8 cellular contexts compared by ENCODE assay signal in genomic region chr1:149886112-149886395, GRCh38. TPM values are rescaled to one million over a fixed set of nuclear protein-coding genes. Genes with fewer than 3 reads are reported as not detected.
DNase-seq lines count a peak whose midpoint lies in the region; ATAC-seq and TF ChIP-seq lines count a peak whose summit lies in the region.
"Not testable (repeated sequence)": the region's sequence is repeated elsewhere in the genome, so short reads cannot be mapped to it uniquely, and the experiment has no call there.

No MANE protein-coding gene starts in this region.

- not testable (repeated sequence) for H3K4me1 ChIP-seq in ectodermal cell (ENCODE audit: control insufficient read depth, insufficient read depth, low read length); mesenchymal stem cell (ENCODE audit: control insufficient read depth, insufficient read depth, low read depth, low read length); aorta (ENCODE audit: control insufficient read depth in 1 of 2, insufficient read depth in 2 of 2, low read length in 2 of 2)
- H3K4me1 ChIP-seq in heart right ventricle, result peaks cover 0 to 35% (median 30%) of the 10 kb centered on the region in 9 donors

- not testable (repeated sequence) for H2AK5ac ChIP-seq in mesenchymal stem cell (ENCODE audit: low read length, severe bottlenecking)

- DNase-seq in GM06990 (ENCODE audit: extremely low read depth, insufficient read length); LNCaP clone FGC (ENCODE audit: low read depth); activated CD8-positive, alpha-beta memory T cell treated with anti-CD3 and anti-CD28 coated beads, Interleukin-2, amount 10 ng/mL, durations not matched to agents 7 days and 5 days; mesenchymal stem cell; skeletal muscle cell (ENCODE audit: low read depth); aorta: not testable (repeated sequence)
- peak in 1 of 2 donors; percentile 23 for DNase-seq in heart right ventricle

- WGBS in ectodermal cell, 2 experiments, result 0 to 1% methylated on average over 19 of the region's 19 CpGs
- 0 to 1% methylated on average over 19 of the region's 19 CpGs for WGBS in heart right ventricle, 2 donors
- WGBS in mesenchymal stem cell, result 2% methylated on average over 9 of the region's 19 CpGs
- 0% methylated on average over 19 of the region's 19 CpGs for WGBS in aorta, 2 donors

- ATAC-seq in activated CD8-positive, alpha-beta memory T cell treated with anti-CD3 and anti-CD28 coated beads, Interleukin-2, amount 10 ng/mL, durations not matched to agents 7 days and 5 days, result peak; percentile 0
- peak in 7 of 8 donors; percentile 0 to 12 (median 0) for ATAC-seq in heart right ventricle
- peak; percentile 0 for ATAC-seq in aorta (ENCODE audit: low FRiP score)

- H3K4me1 Mint-ChIP-seq in activated CD8-positive, alpha-beta memory T cell treated with anti-CD3 and anti-CD28 coated beads, Interleukin-2, amount 10 ng/mL, durations not matched to agents 7 days and 5 days, result peaks cover 19% of the 10 kb centered on the region

- not testable (repeated sequence) for H3K9me3 Mint-ChIP-seq in activated CD8-positive, alpha-beta memory T cell treated with anti-CD3 and anti-CD28 coated beads, Interleukin-2, amount 10 ng/mL, durations not matched to agents 7 days and 5 days (ENCODE audit: low read depth)

- not testable (repeated sequence) for H3K36me3 ChIP-seq in GM06990 (ENCODE audit: control insufficient read depth, insufficient read depth, low read length); ectodermal cell (ENCODE audit: control insufficient read depth, insufficient read depth, low read length); heart right ventricle; mesenchymal stem cell (ENCODE audit: control insufficient read depth in 1 of 2, insufficient read depth in 2 of 2, low read depth in 1 of 2, low read length in 2 of 2); aorta (ENCODE audit: control insufficient read depth in 1 of 2, insufficient read depth in 2 of 2, low read length in 1 of 2)

- not testable (repeated sequence) for H3K23ac ChIP-seq in mesenchymal stem cell (ENCODE audit: low read length in 2 of 2)

- H3K27ac ChIP-seq in ectodermal cell (ENCODE audit: insufficient read depth, low read depth, low read length, poor library complexity, severe bottlenecking) (peak overlapping the region; percentile 98), heart right ventricle (peak overlapping the region; percentile 89 to 100 (median 98)), mesenchymal stem cell (ENCODE audit: low read length, poor library complexity, severe bottlenecking) (peak overlapping the region; percentile 88), aorta (ENCODE audit: low read depth in 1 of 2, low read length in 2 of 2) (peak overlapping the region; percentile 36 to 96)

- H2BK5ac ChIP-seq in mesenchymal stem cell (ENCODE audit: low read depth, low read length, poor library complexity, severe bottlenecking), result not testable (repeated sequence)

- not testable (repeated sequence) for H3K9me3 ChIP-seq in ectodermal cell (ENCODE audit: control insufficient read depth, low read length); heart right ventricle; mesenchymal stem cell (ENCODE audit: control insufficient read depth, low read length); aorta (ENCODE audit: control insufficient read depth, low read length)

- H2BK12ac ChIP-seq in mesenchymal stem cell (ENCODE audit: low read length in 2 of 2), result not testable (repeated sequence)

- not testable (repeated sequence) for H3K4me3 Mint-ChIP-seq in activated CD8-positive, alpha-beta memory T cell treated with anti-CD3 and anti-CD28 coated beads, Interleukin-2, amount 10 ng/mL, durations not matched to agents 7 days and 5 days

- H4K8ac ChIP-seq in mesenchymal stem cell (ENCODE audit: low read length), result not testable (repeated sequence)

- H3K4me3 ChIP-seq in GM06990 (replicated peaks; ENCODE audit: low read depth, low read length), result peak overlapping the region; percentile 76
- H3K4me3 ChIP-seq in LNCaP clone FGC (ENCODE audit: low read depth, low read length), result peak overlapping the region; percentile 73
- peak overlapping the region; percentile 80 for H3K4me3 ChIP-seq in ectodermal cell (ENCODE audit: insufficient read depth, low read depth, low read length)
- H3K4me3 ChIP-seq in heart right ventricle, result peak overlapping the region; percentile 55 to 95 (median 72)
- peak overlapping the region; percentile 56 to 79 for H3K4me3 ChIP-seq in mesenchymal stem cell (ENCODE audit: insufficient read depth in 1 of 2, low read depth in 1 of 2, low read length in 2 of 2)
- peak overlapping the region; percentile 76 for H3K4me3 ChIP-seq in skeletal muscle cell (ENCODE audit: low read depth, low read length)
- H3K4me3 ChIP-seq in aorta (ENCODE audit: low read length in 2 of 2), result peak overlapping the region; percentile 62 to 89

- peak overlapping the region in 1 of 2 experiments; percentile 42 for H3K18ac ChIP-seq in mesenchymal stem cell (ENCODE audit: low read depth in 1 of 2, low read length in 2 of 2)

- not testable (repeated sequence) for H2AFZ ChIP-seq in mesenchymal stem cell (ENCODE audit: low read depth, low read length)

- not testable (repeated sequence) for H2BK120ac ChIP-seq in mesenchymal stem cell (ENCODE audit: low read depth, low read length)

- H2BK15ac ChIP-seq in mesenchymal stem cell (ENCODE audit: low read depth, poor library complexity, severe bottlenecking), result not testable (repeated sequence)

- not testable (repeated sequence) for H4K91ac ChIP-seq in mesenchymal stem cell (ENCODE audit: low read length)

- not testable (repeated sequence) for H3K27ac Mint-ChIP-seq in activated CD8-positive, alpha-beta memory T cell treated with anti-CD3 and anti-CD28 coated beads, Interleukin-2, amount 10 ng/mL, durations not matched to agents 7 days and 5 days

- not testable (repeated sequence) for TF ChIP-seq CTCF in GM06990 (IDR thresholded peaks at IDR 0.05; ENCODE audit: insufficient read depth, low read length, poor library complexity, severe bottlenecking); LNCaP clone FGC (IDR thresholded peaks at IDR 0.05; ENCODE audit: control insufficient read depth, extremely low read depth, insufficient read depth); heart right ventricle (IDR thresholded peaks at IDR 0.05)

- not testable (repeated sequence) for H3K36me3 Mint-ChIP-seq in activated CD8-positive, alpha-beta memory T cell treated with anti-CD3 and anti-CD28 coated beads, Interleukin-2, amount 10 ng/mL, durations not matched to agents 7 days and 5 days

- H3K9ac ChIP-seq in mesenchymal stem cell (ENCODE audit: low read length), result peak overlapping the region; percentile 98

- H3K27me3 ChIP-seq in GM06990 (replicated peaks; ENCODE audit: control insufficient read depth, insufficient read depth, low read length); ectodermal cell (ENCODE audit: control insufficient read depth, insufficient read depth, low read length, poor library complexity, severe bottlenecking); heart right ventricle; mesenchymal stem cell (ENCODE audit: control insufficient read depth in 1 of 2, insufficient read depth in 1 of 2, low read length in 2 of 2); aorta (ENCODE audit: control insufficient read depth in 1 of 2, insufficient read depth in 2 of 2, low read length in 1 of 2): not testable (repeated sequence)

- H3K4me2 ChIP-seq in mesenchymal stem cell (ENCODE audit: low read length, poor library complexity, severe bottlenecking), result peak overlapping the region; percentile 95

- CTCF ChIA-PET in activated CD8-positive, alpha-beta memory T cell treated with anti-CD3 and anti-CD28 coated beads, Interleukin-2, amount 10 ng/mL, durations not matched to agents 7 days and 5 days (lab: Charles Lee), result not testable (repeated sequence)

- not testable (repeated sequence) for H3K27me3 Mint-ChIP-seq in activated CD8-positive, alpha-beta memory T cell treated with anti-CD3 and anti-CD28 coated beads, Interleukin-2, amount 10 ng/mL, durations not matched to agents 7 days and 5 days

- H3K4ac ChIP-seq in mesenchymal stem cell (ENCODE audit: low read depth in 1 of 2, low read length in 2 of 2), result peak overlapping the region in 1 of 2 experiments; percentile 11

- intact Hi-C loops in heart right ventricle (cut with DNase I); aorta (cut with DNase I): not testable (repeated sequence)

- not testable (repeated sequence) for H3K14ac ChIP-seq in mesenchymal stem cell (ENCODE audit: low read length in 2 of 2)

- H3K79me1 ChIP-seq in mesenchymal stem cell (replicated peaks; ENCODE audit: low read length, poor library complexity, severe bottlenecking), result not testable (repeated sequence)

RNA-seq across cellular contexts. Expression of gene BOLA1, which starts 13.3 kb away (rescaled TPM):
- 10 to 100 TPM; 24.4 to 28.6 TPM for total RNA-seq in activated CD8-positive, alpha-beta memory T cell treated with anti-CD3 and anti-CD28 coated beads, Interleukin-2, amount 10 ng/mL, durations not matched to agents 7 days and 5 days
- 8.5 TPM for polyA plus RNA-seq in ectodermal cell (2013, experiment 1 of 4)
- 6.8 TPM for polyA plus RNA-seq in ectodermal cell (2013, experiment 2 of 4)
- 8.1 TPM for polyA plus RNA-seq in ectodermal cell (2013, experiment 3 of 4)
- polyA plus RNA-seq in ectodermal cell (2013, experiment 4 of 4), result 7.9 TPM
- total RNA-seq in heart right ventricle (10 to 100 TPM; 12.9 to 20.0 (median 15.8) TPM), aorta (10 to 100 TPM in 1 of 2 donors, 1 to 10 TPM in 1; 8.7 to 14.0 TPM)
- polyA plus RNA-seq in heart right ventricle (10 to 100 TPM; 22.7 to 33.6 TPM), aorta (10 to 100 TPM; 22.3 to 26.6 TPM)
- 5.0 TPM for polyA plus RNA-seq in mesenchymal stem cell (2013, experiment 1 of 2)
- 4.4 TPM for polyA plus RNA-seq in mesenchymal stem cell (2013, experiment 2 of 2)

RNA-seq across cellular contexts. Expression of gene SV2A, which starts 31.6 kb away (rescaled TPM):
- 10 to 100 TPM; 15.8 to 17.1 TPM for total RNA-seq in activated CD8-positive, alpha-beta memory T cell treated with anti-CD3 and anti-CD28 coated beads, Interleukin-2, amount 10 ng/mL, durations not matched to agents 7 days and 5 days
- polyA plus RNA-seq in ectodermal cell (2013, experiment 1 of 4), result 60.4 TPM
- 68.0 TPM for polyA plus RNA-seq in ectodermal cell (2013, experiment 2 of 4)
- polyA plus RNA-seq in ectodermal cell (2013, experiment 3 of 4), result 43.5 TPM
- 49.3 TPM for polyA plus RNA-seq in ectodermal cell (2013, experiment 4 of 4)
- total RNA-seq in heart right ventricle (under 1 TPM; 0.14 to 0.68 (median 0.31) TPM), aorta (10 to 100 TPM; 16.9 to 20.5 TPM)
- polyA plus RNA-seq in heart right ventricle (under 1 TPM; 0.44 to 0.48 TPM), aorta (10 to 100 TPM in 1 of 2 donors, 1 to 10 TPM in 1; 4.3 to 13.0 TPM)
- 44.6 TPM for polyA plus RNA-seq in mesenchymal stem cell (2013, experiment 1 of 2)
- polyA plus RNA-seq in mesenchymal stem cell (2013, experiment 2 of 2), result 44.3 TPM

RNA-seq across cellular contexts. Expression of gene SF3B4, which starts 41.5 kb away (rescaled TPM):
- total RNA-seq in activated CD8-positive, alpha-beta memory T cell treated with anti-CD3 and anti-CD28 coated beads, Interleukin-2, amount 10 ng/mL, durations not matched to agents 7 days and 5 days, result 100 to 1,000 TPM in 1 of 2 experiments, 10 to 100 TPM in 1; 79.4 to 109 TPM
- polyA plus RNA-seq in ectodermal cell (2013, experiment 1 of 4), result 87.3 TPM
- polyA plus RNA-seq in ectodermal cell (2013, experiment 2 of 4), result 91.5 TPM
- 68.7 TPM for polyA plus RNA-seq in ectodermal cell (2013, experiment 3 of 4)
- 71.4 TPM for polyA plus RNA-seq in ectodermal cell (2013, experiment 4 of 4)
- 10 to 100 TPM; 19.8 to 31.9 (median 26.2) TPM for total RNA-seq in heart right ventricle
- polyA plus RNA-seq in heart right ventricle, result 10 to 100 TPM; 12.6 to 20.3 TPM
- polyA plus RNA-seq in mesenchymal stem cell (2013, experiment 1 of 2), result 76.7 TPM
- 78.0 TPM for polyA plus RNA-seq in mesenchymal stem cell (2013, experiment 2 of 2)
- total RNA-seq in aorta, result 10 to 100 TPM; 37.3 to 42.6 TPM
- polyA plus RNA-seq in aorta, result 10 to 100 TPM; 18.8 to 37.5 TPM

RNA-seq across cellular contexts. Expression of gene MTMR11, which starts 50.6 kb away (rescaled TPM):
- 1 to 10 TPM; 2.0 to 2.9 TPM for total RNA-seq in activated CD8-positive, alpha-beta memory T cell treated with anti-CD3 and anti-CD28 coated beads, Interleukin-2, amount 10 ng/mL, durations not matched to agents 7 days and 5 days
- polyA plus RNA-seq in ectodermal cell (2013, experiment 1 of 4), result 4.3 TPM
- polyA plus RNA-seq in ectodermal cell (2013, experiment 2 of 4), result 4.5 TPM
- polyA plus RNA-seq in ectodermal cell (2013, experiment 3 of 4), result 3.7 TPM
- polyA plus RNA-seq in ectodermal cell (2013, experiment 4 of 4), result 3.7 TPM
- total RNA-seq in heart right ventricle, result 1 to 10 TPM in 9 of 10 donors, under 1 TPM in 1; 0.95 to 5.3 (median 2.5) TPM
- 1 to 10 TPM; 1.9 to 5.3 TPM for polyA plus RNA-seq in heart right ventricle
- polyA plus RNA-seq in mesenchymal stem cell (2013, experiment 1 of 2), result 5.1 TPM
- 5.3 TPM for polyA plus RNA-seq in mesenchymal stem cell (2013, experiment 2 of 2)
- total RNA-seq in aorta, result 10 to 100 TPM; 42.3 to 55.4 TPM
- polyA plus RNA-seq in aorta, result 10 to 100 TPM; 19.3 to 59.1 TPM

Comparison
In these comparisons a context has a peak if more than half of its experiments do, and no peak if none do; other contexts are left out.
1. RNA of gene SV2A, which starts 31.6 kb away (total RNA-seq): 16.9 to 20.5 TPM in aorta and 15.8 to 17.1 TPM in activated CD8-positive, alpha-beta memory T cell treated with anti-CD3 and anti-CD28 coated beads, Interleukin-2, amount 10 ng/mL, durations not matched to agents 7 days and 5 days; 0.14 to 0.68 TPM in heart right ventricle; every median in the first group is over 4 times any median in the second.
2. Peak in every context shown above with its lines, with median percentiles within 50 percentile points of each other: H3K4me3 ChIP-seq, ATAC-seq and H3K27ac ChIP-seq.